1 cellular context compared by ENCODE assay signal in the genomic region with DNA sequence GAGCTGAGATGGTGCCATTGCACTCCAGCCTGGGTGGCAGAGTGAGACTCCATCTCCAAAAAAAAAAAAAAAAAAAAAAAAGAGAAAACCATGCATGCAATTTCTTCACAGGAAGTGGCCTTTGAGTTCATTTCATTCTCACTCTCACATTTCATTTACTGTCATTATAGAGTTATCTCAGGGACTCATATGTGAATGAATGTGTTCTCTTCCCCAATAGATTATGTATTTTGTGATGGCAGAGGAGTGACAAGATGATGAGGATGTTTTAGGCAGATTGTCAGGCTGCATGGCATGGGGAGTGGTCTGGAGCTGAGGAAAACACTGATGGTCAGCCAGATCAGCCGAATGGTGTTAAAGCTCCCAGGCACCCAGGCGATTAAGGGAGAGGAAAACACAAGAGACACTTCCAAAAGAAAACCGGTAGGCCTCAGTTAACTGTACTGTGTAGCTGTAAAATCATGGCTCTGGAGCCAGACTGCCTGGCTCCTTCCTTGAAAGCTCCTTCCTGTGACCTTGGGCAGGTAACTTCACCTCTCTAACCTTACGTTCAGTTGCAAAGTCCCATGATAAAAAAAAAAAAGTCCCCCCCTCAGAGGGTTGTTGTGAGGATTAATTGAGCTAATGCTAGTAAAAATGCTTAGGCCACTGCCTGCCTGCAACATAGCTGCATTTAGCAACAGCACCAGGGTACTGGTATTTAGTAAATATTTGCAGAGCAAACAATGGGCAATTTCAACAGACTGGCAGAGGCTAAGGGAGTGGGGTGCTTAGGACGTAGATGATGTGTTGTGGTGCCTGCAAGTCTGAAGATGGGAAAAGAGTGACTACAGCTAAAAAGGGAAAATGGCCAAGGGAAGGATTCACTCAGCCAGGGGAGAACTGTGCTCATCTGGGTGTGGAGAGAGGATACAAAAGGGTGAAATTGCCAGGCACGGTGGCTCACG.
TF ChIP-seq lines count a peak whose summit lies in the region.

No MANE protein-coding gene starts in this region.

TF ChIP-seq in HepG2, 621 proteins besides CTCF, POLR2A, EP300 and RAD21 (continued from another document and continues in another):
- TF ChIP-seq, protein P1, sequence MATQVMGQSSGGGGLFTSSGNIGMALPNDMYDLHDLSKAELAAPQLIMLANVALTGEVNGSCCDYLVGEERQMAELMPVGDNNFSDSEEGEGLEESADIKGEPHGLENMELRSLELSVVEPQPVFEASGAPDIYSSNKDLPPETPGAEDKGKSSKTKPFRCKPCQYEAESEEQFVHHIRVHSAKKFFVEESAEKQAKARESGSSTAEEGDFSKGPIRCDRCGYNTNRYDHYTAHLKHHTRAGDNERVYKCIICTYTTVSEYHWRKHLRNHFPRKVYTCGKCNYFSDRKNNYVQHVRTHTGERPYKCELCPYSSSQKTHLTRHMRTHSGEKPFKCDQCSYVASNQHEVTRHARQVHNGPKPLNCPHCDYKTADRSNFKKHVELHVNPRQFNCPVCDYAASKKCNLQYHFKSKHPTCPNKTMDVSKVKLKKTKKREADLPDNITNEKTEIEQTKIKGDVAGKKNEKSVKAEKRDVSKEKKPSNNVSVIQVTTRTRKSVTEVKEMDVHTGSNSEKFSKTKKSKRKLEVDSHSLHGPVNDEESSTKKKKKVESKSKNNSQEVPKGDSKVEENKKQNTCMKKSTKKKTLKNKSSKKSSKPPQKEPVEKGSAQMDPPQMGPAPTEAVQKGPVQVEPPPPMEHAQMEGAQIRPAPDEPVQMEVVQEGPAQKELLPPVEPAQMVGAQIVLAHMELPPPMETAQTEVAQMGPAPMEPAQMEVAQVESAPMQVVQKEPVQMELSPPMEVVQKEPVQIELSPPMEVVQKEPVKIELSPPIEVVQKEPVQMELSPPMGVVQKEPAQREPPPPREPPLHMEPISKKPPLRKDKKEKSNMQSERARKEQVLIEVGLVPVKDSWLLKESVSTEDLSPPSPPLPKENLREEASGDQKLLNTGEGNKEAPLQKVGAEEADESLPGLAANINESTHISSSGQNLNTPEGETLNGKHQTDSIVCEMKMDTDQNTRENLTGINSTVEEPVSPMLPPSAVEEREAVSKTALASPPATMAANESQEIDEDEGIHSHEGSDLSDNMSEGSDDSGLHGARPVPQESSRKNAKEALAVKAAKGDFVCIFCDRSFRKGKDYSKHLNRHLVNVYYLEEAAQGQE (IDR thresholded peaks at IDR 0.05; ENCODE audit: borderline replicate concordance in 1 of 2, low read depth in 1 of 2, low read length in 2 of 2), result peak in 1 of 2 experiments; percentile 62; a peak in 1 of 4 replicates
- TF ChIP-seq ZNF775 (CRISPR knock-in tag; IDR thresholded peaks at IDR 0.05; ENCODE audit: borderline replicate concordance), result no peak
- TF ChIP-seq RARA (CRISPR knock-in tag; IDR thresholded peaks at IDR 0.05), result peak; percentile 88
- no peak for TF ChIP-seq HDAC6 (IDR thresholded peaks at IDR 0.05; ENCODE audit: low read depth, low read length)
- TF ChIP-seq, protein P2, sequence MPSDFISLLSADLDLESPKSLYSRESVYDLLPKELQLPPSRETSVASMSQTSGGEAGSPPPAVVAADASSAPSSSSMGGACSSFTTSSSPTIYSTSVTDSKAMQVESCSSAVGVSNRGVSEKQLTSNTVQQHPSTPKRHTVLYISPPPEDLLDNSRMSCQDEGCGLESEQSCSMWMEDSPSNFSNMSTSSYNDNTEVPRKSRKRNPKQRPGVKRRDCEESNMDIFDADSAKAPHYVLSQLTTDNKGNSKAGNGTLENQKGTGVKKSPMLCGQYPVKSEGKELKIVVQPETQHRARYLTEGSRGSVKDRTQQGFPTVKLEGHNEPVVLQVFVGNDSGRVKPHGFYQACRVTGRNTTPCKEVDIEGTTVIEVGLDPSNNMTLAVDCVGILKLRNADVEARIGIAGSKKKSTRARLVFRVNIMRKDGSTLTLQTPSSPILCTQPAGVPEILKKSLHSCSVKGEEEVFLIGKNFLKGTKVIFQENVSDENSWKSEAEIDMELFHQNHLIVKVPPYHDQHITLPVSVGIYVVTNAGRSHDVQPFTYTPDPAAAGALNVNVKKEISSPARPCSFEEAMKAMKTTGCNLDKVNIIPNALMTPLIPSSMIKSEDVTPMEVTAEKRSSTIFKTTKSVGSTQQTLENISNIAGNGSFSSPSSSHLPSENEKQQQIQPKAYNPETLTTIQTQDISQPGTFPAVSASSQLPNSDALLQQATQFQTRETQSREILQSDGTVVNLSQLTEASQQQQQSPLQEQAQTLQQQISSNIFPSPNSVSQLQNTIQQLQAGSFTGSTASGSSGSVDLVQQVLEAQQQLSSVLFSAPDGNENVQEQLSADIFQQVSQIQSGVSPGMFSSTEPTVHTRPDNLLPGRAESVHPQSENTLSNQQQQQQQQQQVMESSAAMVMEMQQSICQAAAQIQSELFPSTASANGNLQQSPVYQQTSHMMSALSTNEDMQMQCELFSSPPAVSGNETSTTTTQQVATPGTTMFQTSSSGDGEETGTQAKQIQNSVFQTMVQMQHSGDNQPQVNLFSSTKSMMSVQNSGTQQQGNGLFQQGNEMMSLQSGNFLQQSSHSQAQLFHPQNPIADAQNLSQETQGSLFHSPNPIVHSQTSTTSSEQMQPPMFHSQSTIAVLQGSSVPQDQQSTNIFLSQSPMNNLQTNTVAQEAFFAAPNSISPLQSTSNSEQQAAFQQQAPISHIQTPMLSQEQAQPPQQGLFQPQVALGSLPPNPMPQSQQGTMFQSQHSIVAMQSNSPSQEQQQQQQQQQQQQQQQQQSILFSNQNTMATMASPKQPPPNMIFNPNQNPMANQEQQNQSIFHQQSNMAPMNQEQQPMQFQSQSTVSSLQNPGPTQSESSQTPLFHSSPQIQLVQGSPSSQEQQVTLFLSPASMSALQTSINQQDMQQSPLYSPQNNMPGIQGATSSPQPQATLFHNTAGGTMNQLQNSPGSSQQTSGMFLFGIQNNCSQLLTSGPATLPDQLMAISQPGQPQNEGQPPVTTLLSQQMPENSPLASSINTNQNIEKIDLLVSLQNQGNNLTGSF (CRISPR knock-in tag; IDR thresholded peaks at IDR 0.05), result no peak
- no peak for TF ChIP-seq ZNF382 (CRISPR knock-in tag; IDR thresholded peaks at IDR 0.05; ENCODE audit: borderline replicate concordance)
- TF ChIP-seq JARID2 (CRISPR knock-in tag; IDR thresholded peaks at IDR 0.05; ENCODE audit: insufficient replicate concordance), result no peak
- TF ChIP-seq ISX (CRISPR knock-in tag; conservative IDR thresholded peaks at IDR 0.05), result no peak
- peak; percentile 79 for TF ChIP-seq SAP130 (CRISPR knock-in tag; IDR thresholded peaks at IDR 0.05; ENCODE audit: low read depth)
- TF ChIP-seq SMC3 (IDR thresholded peaks at IDR 0.05; ENCODE audit: low read length), result peak; percentile 41; the same call in 1 of the 2 replicates
- TF ChIP-seq DNMT1 (CRISPR knock-in tag; IDR thresholded peaks at IDR 0.05), result no peak
- TF ChIP-seq ZBTB38 (CRISPR knock-in tag; IDR thresholded peaks at IDR 0.05), result no peak
- peak; percentile 80; the same call in 1 of the 2 replicates for TF ChIP-seq ZNF460 (CRISPR knock-in tag; IDR thresholded peaks at IDR 0.05; ENCODE audit: borderline replicate concordance)
- TF ChIP-seq HOXD1 (CRISPR knock-in tag; IDR thresholded peaks at IDR 0.05), result no peak
- TF ChIP-seq, protein P3, sequence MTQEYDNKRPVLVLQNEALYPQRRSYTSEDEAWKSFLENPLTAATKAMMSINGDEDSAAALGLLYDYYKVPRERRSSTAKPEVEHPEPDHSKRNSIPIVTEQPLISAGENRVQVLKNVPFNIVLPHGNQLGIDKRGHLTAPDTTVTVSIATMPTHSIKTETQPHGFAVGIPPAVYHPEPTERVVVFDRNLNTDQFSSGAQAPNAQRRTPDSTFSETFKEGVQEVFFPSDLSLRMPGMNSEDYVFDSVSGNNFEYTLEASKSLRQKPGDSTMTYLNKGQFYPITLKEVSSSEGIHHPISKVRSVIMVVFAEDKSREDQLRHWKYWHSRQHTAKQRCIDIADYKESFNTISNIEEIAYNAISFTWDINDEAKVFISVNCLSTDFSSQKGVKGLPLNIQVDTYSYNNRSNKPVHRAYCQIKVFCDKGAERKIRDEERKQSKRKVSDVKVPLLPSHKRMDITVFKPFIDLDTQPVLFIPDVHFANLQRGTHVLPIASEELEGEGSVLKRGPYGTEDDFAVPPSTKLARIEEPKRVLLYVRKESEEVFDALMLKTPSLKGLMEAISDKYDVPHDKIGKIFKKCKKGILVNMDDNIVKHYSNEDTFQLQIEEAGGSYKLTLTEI (CRISPR knock-in tag; conservative IDR thresholded peaks at IDR 0.05), result no peak
- TF ChIP-seq TMF1 (CRISPR knock-in tag; IDR thresholded peaks at IDR 0.05; ENCODE audit: low read depth), result no peak
- peak; percentile 82; the same call in 1 of the 2 replicates for TF ChIP-seq ZMYM3 (CRISPR knock-in tag; IDR thresholded peaks at IDR 0.05)
- TF ChIP-seq, protein P4, sequence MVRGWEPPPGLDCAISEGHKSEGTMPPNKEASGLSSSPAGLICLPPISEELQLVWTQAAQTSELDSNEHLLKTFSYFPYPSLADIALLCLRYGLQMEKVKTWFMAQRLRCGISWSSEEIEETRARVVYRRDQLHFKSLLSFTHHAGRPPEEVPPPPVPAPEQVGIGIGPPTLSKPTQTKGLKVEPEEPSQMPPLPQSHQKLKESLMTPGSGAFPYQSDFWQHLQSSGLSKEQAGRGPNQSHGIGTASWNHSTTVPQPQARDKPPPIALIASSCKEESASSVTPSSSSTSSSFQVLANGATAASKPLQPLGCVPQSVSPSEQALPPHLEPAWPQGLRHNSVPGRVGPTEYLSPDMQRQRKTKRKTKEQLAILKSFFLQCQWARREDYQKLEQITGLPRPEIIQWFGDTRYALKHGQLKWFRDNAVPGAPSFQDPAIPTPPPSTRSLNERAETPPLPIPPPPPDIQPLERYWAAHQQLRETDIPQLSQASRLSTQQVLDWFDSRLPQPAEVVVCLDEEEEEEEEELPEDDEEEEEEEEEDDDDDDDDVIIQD (CRISPR knock-in tag; IDR thresholded peaks at IDR 0.05; ENCODE audit: low read depth), result peak; percentile 73; the same call in 1 of the 2 replicates
- TF ChIP-seq, protein P5, sequence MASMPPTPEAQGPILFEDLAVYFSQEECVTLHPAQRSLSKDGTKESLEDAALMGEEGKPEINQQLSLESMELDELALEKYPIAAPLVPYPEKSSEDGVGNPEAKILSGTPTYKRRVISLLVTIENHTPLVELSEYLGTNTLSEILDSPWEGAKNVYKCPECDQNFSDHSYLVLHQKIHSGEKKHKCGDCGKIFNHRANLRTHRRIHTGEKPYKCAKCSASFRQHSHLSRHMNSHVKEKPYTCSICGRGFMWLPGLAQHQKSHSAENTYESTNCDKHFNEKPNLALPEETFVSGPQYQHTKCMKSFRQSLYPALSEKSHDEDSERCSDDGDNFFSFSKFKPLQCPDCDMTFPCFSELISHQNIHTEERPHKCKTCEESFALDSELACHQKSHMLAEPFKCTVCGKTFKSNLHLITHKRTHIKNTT (CRISPR knock-in tag; IDR thresholded peaks at IDR 0.05), result no peak
- TF ChIP-seq MTF1 (CRISPR knock-in tag; IDR thresholded peaks at IDR 0.05), result no peak
- TF ChIP-seq ZSCAN25 (CRISPR knock-in tag; IDR thresholded peaks at IDR 0.05), result no peak
- no peak for TF ChIP-seq REL (CRISPR knock-in tag; conservative IDR thresholded peaks at IDR 0.05)
- no peak for TF ChIP-seq ZIK1 (CRISPR knock-in tag; IDR thresholded peaks at IDR 0.05; ENCODE audit: borderline replicate concordance, low read depth)
- TF ChIP-seq CHD4 (IDR thresholded peaks at IDR 0.05; ENCODE audit: borderline replicate concordance, low read length), result no peak; the same call in 1 of the 2 replicates
- TF ChIP-seq, protein P6, sequence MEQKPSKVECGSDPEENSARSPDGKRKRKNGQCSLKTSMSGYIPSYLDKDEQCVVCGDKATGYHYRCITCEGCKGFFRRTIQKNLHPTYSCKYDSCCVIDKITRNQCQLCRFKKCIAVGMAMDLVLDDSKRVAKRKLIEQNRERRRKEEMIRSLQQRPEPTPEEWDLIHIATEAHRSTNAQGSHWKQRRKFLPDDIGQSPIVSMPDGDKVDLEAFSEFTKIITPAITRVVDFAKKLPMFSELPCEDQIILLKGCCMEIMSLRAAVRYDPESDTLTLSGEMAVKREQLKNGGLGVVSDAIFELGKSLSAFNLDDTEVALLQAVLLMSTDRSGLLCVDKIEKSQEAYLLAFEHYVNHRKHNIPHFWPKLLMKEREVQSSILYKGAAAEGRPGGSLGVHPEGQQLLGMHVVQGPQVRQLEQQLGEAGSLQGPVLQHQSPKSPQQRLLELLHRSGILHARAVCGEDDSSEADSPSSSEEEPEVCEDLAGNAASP (CRISPR knock-in tag; IDR thresholded peaks at IDR 0.05; ENCODE audit: borderline replicate concordance), result peak; percentile 89
- TF ChIP-seq BHLHE40 (IDR thresholded peaks at IDR 0.05; ENCODE audit: low read length), result no peak
- TF ChIP-seq NFE2L2 (IDR thresholded peaks at IDR 0.05; ENCODE audit: low read length), result no peak
- no peak for TF ChIP-seq ARHGAP35 (CRISPR knock-in tag; IDR thresholded peaks at IDR 0.05; ENCODE audit: borderline replicate concordance)
- TF ChIP-seq, protein P7, sequence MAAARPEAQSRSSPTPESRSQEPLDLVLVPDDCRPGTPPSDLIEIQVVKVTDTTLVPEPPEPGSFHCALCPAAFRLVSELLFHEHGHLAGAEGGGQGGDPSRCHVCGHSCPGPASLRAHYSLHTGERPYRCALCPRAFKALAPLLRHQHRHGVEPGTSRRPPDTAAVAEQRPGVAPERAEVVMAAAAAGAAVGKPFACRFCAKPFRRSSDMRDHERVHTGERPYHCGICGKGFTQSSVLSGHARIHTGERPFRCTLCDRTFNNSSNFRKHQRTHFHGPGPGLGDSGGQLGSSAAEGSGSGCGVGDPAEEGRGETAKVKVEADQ (CRISPR knock-in tag; IDR thresholded peaks at IDR 0.05; ENCODE audit: borderline replicate concordance), result no peak
- TF ChIP-seq CCAR2 (optimal IDR thresholded peaks at IDR 0.05; ENCODE audit: low read depth, low read length), result no peak
- no peak for TF ChIP-seq ZNF549 (CRISPR knock-in tag; IDR thresholded peaks at IDR 0.05)
- TF ChIP-seq, protein P8, sequence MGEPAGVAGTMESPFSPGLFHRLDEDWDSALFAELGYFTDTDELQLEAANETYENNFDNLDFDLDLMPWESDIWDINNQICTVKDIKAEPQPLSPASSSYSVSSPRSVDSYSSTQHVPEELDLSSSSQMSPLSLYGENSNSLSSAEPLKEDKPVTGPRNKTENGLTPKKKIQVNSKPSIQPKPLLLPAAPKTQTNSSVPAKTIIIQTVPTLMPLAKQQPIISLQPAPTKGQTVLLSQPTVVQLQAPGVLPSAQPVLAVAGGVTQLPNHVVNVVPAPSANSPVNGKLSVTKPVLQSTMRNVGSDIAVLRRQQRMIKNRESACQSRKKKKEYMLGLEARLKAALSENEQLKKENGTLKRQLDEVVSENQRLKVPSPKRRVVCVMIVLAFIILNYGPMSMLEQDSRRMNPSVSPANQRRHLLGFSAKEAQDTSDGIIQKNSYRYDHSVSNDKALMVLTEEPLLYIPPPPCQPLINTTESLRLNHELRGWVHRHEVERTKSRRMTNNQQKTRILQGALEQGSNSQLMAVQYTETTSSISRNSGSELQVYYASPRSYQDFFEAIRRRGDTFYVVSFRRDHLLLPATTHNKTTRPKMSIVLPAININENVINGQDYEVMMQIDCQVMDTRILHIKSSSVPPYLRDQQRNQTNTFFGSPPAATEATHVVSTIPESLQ (CRISPR knock-in tag; conservative IDR thresholded peaks at IDR 0.05), result no peak
- peak; percentile 15; the same call in 1 of the 2 replicates for TF ChIP-seq AHR (CRISPR knock-in tag; IDR thresholded peaks at IDR 0.05)
- no peak for TF ChIP-seq JUND (CRISPR knock-in tag; IDR thresholded peaks at IDR 0.05)
- TF ChIP-seq, protein P9, sequence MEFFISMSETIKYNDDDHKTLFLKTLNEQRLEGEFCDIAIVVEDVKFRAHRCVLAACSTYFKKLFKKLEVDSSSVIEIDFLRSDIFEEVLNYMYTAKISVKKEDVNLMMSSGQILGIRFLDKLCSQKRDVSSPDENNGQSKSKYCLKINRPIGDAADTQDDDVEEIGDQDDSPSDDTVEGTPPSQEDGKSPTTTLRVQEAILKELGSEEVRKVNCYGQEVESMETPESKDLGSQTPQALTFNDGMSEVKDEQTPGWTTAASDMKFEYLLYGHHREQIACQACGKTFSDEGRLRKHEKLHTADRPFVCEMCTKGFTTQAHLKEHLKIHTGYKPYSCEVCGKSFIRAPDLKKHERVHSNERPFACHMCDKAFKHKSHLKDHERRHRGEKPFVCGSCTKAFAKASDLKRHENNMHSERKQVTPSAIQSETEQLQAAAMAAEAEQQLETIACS (CRISPR knock-in tag; IDR thresholded peaks at IDR 0.05), result no peak
- no peak for TF ChIP-seq ZNF619 (CRISPR knock-in tag; IDR thresholded peaks at IDR 0.05)
